Comparison of ENCODE assay signal across 5 cellular contexts in the genomic region with DNA sequence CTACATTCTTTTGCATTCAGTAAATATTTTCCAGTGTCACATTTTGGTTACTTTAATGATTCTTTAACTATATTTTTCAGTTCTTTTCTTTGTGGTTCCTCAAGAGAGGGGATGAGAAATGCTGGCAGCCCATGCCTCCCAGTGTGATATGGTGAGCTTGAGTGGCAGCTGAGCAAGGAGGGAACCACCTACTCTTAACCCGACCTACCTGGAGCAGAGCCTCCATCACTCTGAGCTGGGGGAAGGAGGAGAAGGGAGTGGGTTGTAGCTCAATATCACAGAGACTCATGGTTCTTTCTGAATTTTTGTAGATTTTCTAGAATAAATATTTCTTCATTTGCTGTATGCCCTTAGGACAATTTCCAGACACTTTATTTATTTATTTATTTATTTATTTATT. TPM values are rescaled to one million over a fixed set of nuclear protein-coding genes. Genes with fewer than 3 reads are reported as not detected.
"Had no signal": no experiment of that assay in that cellular context is flagged by ENCODE, and none has a peak within 500 bp of the region (broad histone marks: within the 10 kb centered on the region; RNA-seq: fewer than 3 reads in every experiment).

No MANE protein-coding gene starts in this region.

RNA-seq across cellular contexts. Expression of gene FAM153A, which starts 37.0 kb away (rescaled TPM):
- total RNA-seq: GM23248, GM23338, H1, H7, HFFc6 had no signal
